In genomic region chr13:48532473-48533206, GRCh38 we compare ENCODE assay signal across 8 cellular contexts. TPM values are rescaled to one million over a fixed set of nuclear protein-coding genes. Genes with fewer than 3 reads are reported as not detected.
DNase-seq lines count a peak whose midpoint lies in the region; ATAC-seq and TF ChIP-seq lines count a peak whose summit lies in the region.

TSS of gene RCBTB2 (minus strand) at chr13:48533080. CDS start at chr13:48521939, 11,141 bp downstream.

- intact Hi-C loops in activated CD4-positive, alpha-beta T cell treated with anti-CD3 and anti-CD28 coated beads for 36 hours (cut with DNase I, micrococcal nuclease), result loop anchor here (1.0 to 5.0 kb wide), 12 partner anchors 27 to 964 kb away; partner anchors contain the start of genes CAB39L (in 1 of the 2), LPAR6 (in 1 of the 2), MED4 (in 1 of the 2) and NUDT15 (in 1 of the 2)

- peak within 1 kb of the TSS; percentile 92 for H3K4me3 Mint-ChIP-seq in activated CD4-positive, alpha-beta T cell treated with anti-CD3 and anti-CD28 coated beads for 36 hours

- H3K27ac Mint-ChIP-seq in activated CD4-positive, alpha-beta T cell treated with anti-CD3 and anti-CD28 coated beads for 36 hours, result peak within 1 kb of the TSS; percentile 97

- peak within 1 kb of the TSS; percentile 91 for H3K4me3 ChIP-seq in choroid plexus epithelial cell (ENCODE audit: low read depth, low read length)

- H3K36me3 Mint-ChIP-seq in activated CD4-positive, alpha-beta T cell treated with anti-CD3 and anti-CD28 coated beads for 36 hours (ENCODE audit: low read depth), result no peaks in the 10 kb centered on the region

- TF ChIP-seq CTCF in choroid plexus epithelial cell (conservative IDR thresholded peaks at IDR 0.05; ENCODE audit: low read depth, low read length), result no peak

- peak; percentile 87 for TF ChIP-seq POLR2A in GM19193 (IDR thresholded peaks at IDR 0.05; ENCODE audit: extremely low read depth, insufficient read depth, insufficient read length)

- H3K27me3 Mint-ChIP-seq in activated CD4-positive, alpha-beta T cell treated with anti-CD3 and anti-CD28 coated beads for 36 hours, result no peaks in the 10 kb centered on the region

- CTCF ChIA-PET in activated CD4-positive, alpha-beta T cell treated with anti-CD3 and anti-CD28 coated beads for 36 hours (lab: Charles Lee), result interaction anchor here (0.9 to 1.9 kb wide), 5 partner anchors 30 to 405 kb away, joined by 3 to 6 read pairs (median 3); no protein-coding TSS in a partner anchor

- peak; percentile 85 for ATAC-seq in HG03432 (IDR thresholded peaks at IDR 0.05; ENCODE audit: unreplicated experiment)
- ATAC-seq in activated CD4-positive, alpha-beta T cell treated with anti-CD3 and anti-CD28 coated beads for 36 hours, result peak; percentile 93

- H3K4me1 Mint-ChIP-seq in activated CD4-positive, alpha-beta T cell treated with anti-CD3 and anti-CD28 coated beads for 36 hours, result peaks cover 24% of the 10 kb centered on the region

- POLR2A ChIA-PET in activated CD4-positive, alpha-beta T cell treated with anti-CD3 and anti-CD28 coated beads for 36 hours (lab: Charles Lee), result interaction anchor here (0.8 to 1.0 kb wide), 3 partner anchors 129 to 578 kb away, joined by 3 to 4 read pairs (median 4); partner anchors contain the start of gene FNDC3A

- peaks cover 1% of the 10 kb centered on the region for H3K9me3 Mint-ChIP-seq in activated CD4-positive, alpha-beta T cell treated with anti-CD3 and anti-CD28 coated beads for 36 hours (ENCODE audit: low read depth)

- peak; percentile 98 for DNase-seq in Ammon's horn (ENCODE audit: low spot score)
- DNase-seq in NCI-H510A (lab: John Stamatoyannopoulos, UW), result peak; percentile 56
- peak; percentile 99 for DNase-seq in activated CD4-positive, alpha-beta T cell treated with anti-CD3 and anti-CD28 coated beads for 36 hours
- peak; percentile 98 for DNase-seq in choroid plexus epithelial cell (ENCODE audit: low read depth)
- DNase-seq in kidney tubule cell (ENCODE audit: low spot score), result peak; percentile 97
- DNase-seq in stimulated activated CD4-positive, alpha-beta T cell treated with anti-CD3 and anti-CD28 coated beads, Interleukin-1b, Interleukin-23, amount 100 ng/mL, for 1 hour (ENCODE audit: low read depth in 2 of 2), result peak; percentile 93 to 99

RNA-seq across cellular contexts. Expression of gene RCBTB2, which starts in this region (rescaled TPM):
- total RNA-seq in activated CD4-positive, alpha-beta T cell treated with anti-CD3 and anti-CD28 coated beads for 36 hours, result 1 to 10 TPM; 1.1 to 1.6 TPM

Comparison
In these comparisons a context has a peak if more than half of its experiments do, and no peak if none do; other contexts are left out.
1. Peak in every context shown above with its lines: DNase-seq, ATAC-seq and H3K4me3 ChIP-seq.